ENCODE assay signal across 34 cellular contexts in the genomic region with DNA sequence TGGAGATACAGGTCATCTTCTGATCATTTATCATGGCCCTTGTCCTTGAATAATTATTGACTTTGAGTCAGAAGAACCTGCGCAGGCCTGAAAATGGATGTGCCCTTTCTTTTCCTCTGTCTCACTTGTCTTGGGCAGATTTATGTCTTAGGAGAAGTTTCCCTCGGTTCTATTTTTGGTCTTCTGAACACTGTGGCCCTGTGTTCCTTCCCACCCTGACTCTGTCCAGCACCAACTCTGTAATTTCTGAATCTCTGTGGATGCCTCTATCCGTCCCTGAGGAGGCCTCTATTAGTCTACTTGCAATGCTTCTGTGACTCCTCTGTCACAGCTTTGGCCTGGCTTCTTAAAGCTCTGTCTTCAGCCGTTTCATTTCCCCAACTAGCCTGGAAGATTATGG.
"Had no signal": no experiment of that assay in that cellular context is flagged by ENCODE, and none has a peak within 500 bp of the region (broad histone marks: within the 10 kb centered on the region; RNA-seq: fewer than 3 reads in every experiment).

No MANE protein-coding gene starts in this region.

- H3K4me2 ChIP-seq: KMS-11 had no signal

- H3K27me3 ChIP-seq: MG63 had no signal

- H3K4me3 ChIP-seq: MG63 had no signal

- H3K27ac ChIP-seq: KMS-11 had no signal

- H3K9me3 ChIP-seq: MG63 had no signal

- H3K36me3 ChIP-seq: MG63 had no signal

- DNase-seq: Karpas-422, Kasumi-1, MG63, MM.1S, MV-4-11, NCI-H1048, NCI-H1092, NCI-H1092 treated with DMSO at 0.1 percent for 48 hours, NCI-H1105, NCI-H1105 treated with DMSO at 0.1 percent for 48 hours, NCI-H1417, NCI-H1417 treated with DMSO at 0.1 percent for 48 hours, NCI-H1436, NCI-H1436 treated with DMSO at 0.1 percent for 48 hours, NCI-H146, NCI-H1694, NCI-H1694 treated with DMSO at 0.1 percent for 48 hours, NCI-H187, NCI-H187 treated with DMSO at 0.1 percent for 48 hours, NCI-H1930, NCI-H2029, NCI-H2029 treated with DMSO at 0.1 percent for 48 hours, NCI-H2081, NCI-H2081 treated with DMSO at 0.1 percent for 48 hours, NCI-H2107, NCI-H2171, NCI-H2171 treated with DMSO at 0.1 percent for 48 hours, NCI-H2227 treated with DMSO at 0.1 percent for 48 hours, NCI-H226, NCI-H345, NCI-H446, NCI-H446 treated with DMSO at 0.1 percent for 48 hours, NCI-H510A had no signal
